1 cellular context compared by ENCODE assay signal in the genomic region with DNA sequence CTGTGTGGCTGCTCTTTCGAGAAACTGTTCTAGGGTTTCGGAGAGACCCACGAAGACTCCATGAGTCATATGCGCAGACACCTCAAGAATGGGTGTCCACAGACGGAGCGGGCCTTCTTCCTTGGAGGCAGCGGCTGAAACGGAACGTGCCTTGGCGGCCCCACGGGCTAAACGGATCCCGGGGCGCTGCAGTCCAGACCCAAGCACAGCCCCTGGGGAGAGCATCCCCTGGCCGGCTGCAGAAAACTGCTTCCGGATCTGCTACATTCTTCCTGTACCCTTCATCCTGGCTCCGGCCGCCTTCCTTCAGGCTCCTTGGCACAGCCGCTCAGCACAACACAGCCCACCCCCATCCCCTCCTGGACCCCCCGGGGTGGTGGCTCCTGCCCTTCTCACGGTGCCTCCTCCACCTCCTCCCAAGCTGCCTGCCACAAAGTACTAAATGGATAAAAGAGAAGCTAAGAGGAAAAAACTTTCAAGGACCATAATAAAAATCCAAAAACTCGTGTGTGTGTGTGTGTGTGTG.
TF ChIP-seq lines count a peak whose summit lies in the region.

No MANE protein-coding gene starts in this region.

TF ChIP-seq in H1, 55 proteins besides CTCF, POLR2A, EP300 and RAD21:
- no peak for TF ChIP-seq CEBPB (IDR thresholded peaks at IDR 0.05; ENCODE audit: low read depth, low read length)
- TF ChIP-seq RFX5 (IDR thresholded peaks at IDR 0.05; ENCODE audit: borderline replicate concordance, low read depth, low read length) = no peak
- no peak for TF ChIP-seq KDM4A (IDR thresholded peaks at IDR 0.05; ENCODE audit: low read depth, low read length, severe bottlenecking)
- no peak for TF ChIP-seq CREB1 (IDR thresholded peaks at IDR 0.05)
- TF ChIP-seq SP1 (IDR thresholded peaks at IDR 0.05; ENCODE audit: low read depth, low read length) = no peak
- no peak for TF ChIP-seq TEAD4 (IDR thresholded peaks at IDR 0.05; ENCODE audit: low read depth, low read length)
- TF ChIP-seq, protein P1, sequence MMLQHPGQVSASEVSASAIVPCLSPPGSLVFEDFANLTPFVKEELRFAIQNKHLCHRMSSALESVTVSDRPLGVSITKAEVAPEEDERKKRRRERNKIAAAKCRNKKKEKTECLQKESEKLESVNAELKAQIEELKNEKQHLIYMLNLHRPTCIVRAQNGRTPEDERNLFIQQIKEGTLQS (IDR thresholded peaks at IDR 0.05; ENCODE audit: insufficient read depth, low read depth, low read length) = no peak
- no peak for TF ChIP-seq TBP (IDR thresholded peaks at IDR 0.05; ENCODE audit: low read depth, low read length)
- TF ChIP-seq ASH2L (IDR thresholded peaks at IDR 0.05; ENCODE audit: low read length) = no peak
- no peak for TF ChIP-seq SRF (IDR thresholded peaks at IDR 0.05; ENCODE audit: low read depth, low read length)
- TF ChIP-seq RBBP5 (IDR thresholded peaks at IDR 0.05; ENCODE audit: borderline replicate concordance, low read depth, low read length) = no peak
- TF ChIP-seq SAP30 (IDR thresholded peaks at IDR 0.05; ENCODE audit: insufficient read depth, insufficient replicate concordance, low read length) = no peak
- TF ChIP-seq SP2 (IDR thresholded peaks at IDR 0.05; ENCODE audit: low read length) = no peak
